1 cellular context compared by ENCODE assay signal in genomic region chr5:44603496-44604272, GRCh38.
TF ChIP-seq lines count a peak whose summit lies in the region.

No MANE protein-coding gene starts in this region.

TF ChIP-seq in GM23338, 12 proteins besides CTCF, POLR2A, EP300 and RAD21 (continued from another document):
- TF ChIP-seq, protein P1, sequence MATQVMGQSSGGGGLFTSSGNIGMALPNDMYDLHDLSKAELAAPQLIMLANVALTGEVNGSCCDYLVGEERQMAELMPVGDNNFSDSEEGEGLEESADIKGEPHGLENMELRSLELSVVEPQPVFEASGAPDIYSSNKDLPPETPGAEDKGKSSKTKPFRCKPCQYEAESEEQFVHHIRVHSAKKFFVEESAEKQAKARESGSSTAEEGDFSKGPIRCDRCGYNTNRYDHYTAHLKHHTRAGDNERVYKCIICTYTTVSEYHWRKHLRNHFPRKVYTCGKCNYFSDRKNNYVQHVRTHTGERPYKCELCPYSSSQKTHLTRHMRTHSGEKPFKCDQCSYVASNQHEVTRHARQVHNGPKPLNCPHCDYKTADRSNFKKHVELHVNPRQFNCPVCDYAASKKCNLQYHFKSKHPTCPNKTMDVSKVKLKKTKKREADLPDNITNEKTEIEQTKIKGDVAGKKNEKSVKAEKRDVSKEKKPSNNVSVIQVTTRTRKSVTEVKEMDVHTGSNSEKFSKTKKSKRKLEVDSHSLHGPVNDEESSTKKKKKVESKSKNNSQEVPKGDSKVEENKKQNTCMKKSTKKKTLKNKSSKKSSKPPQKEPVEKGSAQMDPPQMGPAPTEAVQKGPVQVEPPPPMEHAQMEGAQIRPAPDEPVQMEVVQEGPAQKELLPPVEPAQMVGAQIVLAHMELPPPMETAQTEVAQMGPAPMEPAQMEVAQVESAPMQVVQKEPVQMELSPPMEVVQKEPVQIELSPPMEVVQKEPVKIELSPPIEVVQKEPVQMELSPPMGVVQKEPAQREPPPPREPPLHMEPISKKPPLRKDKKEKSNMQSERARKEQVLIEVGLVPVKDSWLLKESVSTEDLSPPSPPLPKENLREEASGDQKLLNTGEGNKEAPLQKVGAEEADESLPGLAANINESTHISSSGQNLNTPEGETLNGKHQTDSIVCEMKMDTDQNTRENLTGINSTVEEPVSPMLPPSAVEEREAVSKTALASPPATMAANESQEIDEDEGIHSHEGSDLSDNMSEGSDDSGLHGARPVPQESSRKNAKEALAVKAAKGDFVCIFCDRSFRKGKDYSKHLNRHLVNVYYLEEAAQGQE (IDR thresholded peaks at IDR 0.05; ENCODE audit: unreplicated experiment): no peak
- TF ChIP-seq ETS1 (IDR thresholded peaks at IDR 0.05): no peak
- TF ChIP-seq ZNF114 (CRISPR knock-in tag; IDR thresholded peaks at IDR 0.05): no peak
- no peak for TF ChIP-seq EZH2 (IDR thresholded peaks at IDR 0.05; ENCODE audit: low read depth, unreplicated experiment)
